ENCODE assay signal across 24 cellular contexts in genomic region chr3:100489118-100489517, GRCh38.
"Had no signal": no experiment of that assay in that cellular context is flagged by ENCODE, and none has a peak within 500 bp of the region (broad histone marks: within the 10 kb centered on the region; RNA-seq: fewer than 3 reads in every experiment).

No MANE protein-coding gene starts in this region.

- H3K36me3 ChIP-seq: colonic mucosa, esophagus muscularis mucosa, esophagus squamous epithelium, gastrocnemius medialis, gastroesophageal sphincter, heart left ventricle, heart right ventricle had no signal

- H3K4me3 ChIP-seq: colonic mucosa, coronary artery, dorsolateral prefrontal cortex, esophagus muscularis mucosa, esophagus squamous epithelium, gastrocnemius medialis, gastroesophageal sphincter, heart left ventricle, heart right ventricle had no signal

- ATAC-seq: effector memory CD8-positive, alpha-beta T cell; esophagus mucosa; foreskin keratinocyte; gastrocnemius medialis; gastroesophageal sphincter; heart left ventricle; heart right ventricle had no signal

- H3K27ac ChIP-seq: colonic mucosa, coronary artery, dorsolateral prefrontal cortex, epithelial cell of prostate, esophagus muscularis mucosa, esophagus squamous epithelium, foreskin keratinocyte, gastrocnemius medialis, gastroesophageal sphincter, heart left ventricle, heart right ventricle had no signal

- H3K4me1 ChIP-seq: colonic mucosa, gastrocnemius medialis had no signal

- H3K9me3 ChIP-seq: colonic mucosa, esophagus muscularis mucosa, esophagus squamous epithelium, gastrocnemius medialis, gastroesophageal sphincter, heart left ventricle, heart right ventricle had no signal

- H3K27me3 ChIP-seq: colonic mucosa, dorsolateral prefrontal cortex, esophagus muscularis mucosa, esophagus squamous epithelium, foreskin keratinocyte, gastrocnemius medialis, gastroesophageal sphincter, heart left ventricle had no signal

- DNase-seq: colonic mucosa; cortex of kidney; dermis blood vessel endothelial cell; dorsolateral prefrontal cortex; effector CD4-positive, alpha-beta T cell; effector CD8-positive, alpha-beta T cell; effector memory CD4-positive, alpha-beta T cell; effector memory CD8-positive, alpha-beta T cell; endodermal cell; erythroblast; esophagus squamous epithelium; foreskin fibroblast; foreskin keratinocyte; foreskin melanocyte; gastrocnemius medialis; glutamatergic neuron; head of caudate nucleus; heart left ventricle; heart right ventricle had no signal
